In the genomic region with DNA sequence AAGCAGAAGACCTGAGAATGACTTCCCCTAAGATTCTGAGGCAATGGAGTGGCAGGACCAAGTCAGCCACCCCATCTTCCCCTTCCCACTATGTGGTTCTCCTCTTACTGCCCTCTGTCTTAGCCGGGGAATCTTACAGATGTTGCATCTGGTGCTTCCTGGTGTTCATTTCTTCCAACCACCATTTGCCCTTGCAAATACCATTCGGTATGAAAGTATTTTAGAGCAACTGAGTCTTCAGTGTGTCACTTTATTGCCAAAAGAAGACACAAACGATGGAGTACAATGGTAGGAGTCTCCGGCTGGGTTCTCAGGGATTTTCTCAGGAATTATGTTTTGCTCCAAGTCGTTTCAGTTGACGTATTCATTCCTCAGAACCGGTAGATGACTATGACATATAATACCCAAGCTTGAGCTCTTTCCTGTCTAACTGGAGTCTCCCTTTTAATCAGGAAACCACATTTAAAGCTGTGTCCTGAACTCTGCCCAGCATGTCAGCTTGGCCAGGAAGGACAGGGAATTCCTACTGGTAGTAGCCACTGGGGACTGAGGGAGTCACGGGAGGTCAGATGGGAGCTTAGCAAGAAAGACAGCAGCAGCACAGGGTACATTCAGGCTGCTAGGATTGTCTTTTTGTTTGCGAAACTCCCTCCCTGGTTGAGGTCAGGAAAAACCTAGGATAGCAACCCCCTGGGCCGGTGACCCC, we compare ENCODE assay signal across 10 cellular contexts.
DNase-seq lines count a peak whose midpoint lies in the region; ATAC-seq and TF ChIP-seq lines count a peak whose summit lies in the region.
"Had no signal": no experiment of that assay in that cellular context is flagged by ENCODE, and none has a peak within 500 bp of the region (broad histone marks: within the 10 kb centered on the region; RNA-seq: fewer than 3 reads in every experiment).

No MANE protein-coding gene starts in this region.

- H3K9me3 Mint-ChIP-seq in activated naive CD4-positive, alpha-beta T cell treated with anti-CD3 and anti-CD28 coated beads for 36 hours, result no peaks in the 10 kb centered on the region
- H3K9me3 Mint-ChIP-seq: activated naive CD8-positive, alpha-beta T cell treated with anti-CD3 and anti-CD28 coated beads for 36 hours had no signal

- no peaks in the 10 kb centered on the region for H3K36me3 ChIP-seq in stomach smooth muscle (ENCODE audit: control insufficient read depth in 2 of 2, insufficient read depth in 2 of 2, low read length in 2 of 2)
- H3K36me3 ChIP-seq: pancreas had no signal

- H3K9me3 ChIP-seq in stomach smooth muscle (ENCODE audit: control insufficient read depth in 2 of 2, low read length in 2 of 2), result no peaks in the 10 kb centered on the region
- H3K9me3 ChIP-seq: pancreas had no signal

- peaks cover 10% of the 10 kb centered on the region for H3K27me3 Mint-ChIP-seq in activated naive CD4-positive, alpha-beta T cell treated with anti-CD3 and anti-CD28 coated beads for 36 hours (ENCODE audit: low read depth)

- H3K27ac Mint-ChIP-seq in activated naive CD4-positive, alpha-beta T cell treated with anti-CD3 and anti-CD28 coated beads for 36 hours, result no peak overlapping the region
- H3K27ac Mint-ChIP-seq: activated naive CD8-positive, alpha-beta T cell treated with anti-CD3 and anti-CD28 coated beads for 36 hours had no signal

- no peaks in the 10 kb centered on the region for H3K36me3 Mint-ChIP-seq in activated naive CD4-positive, alpha-beta T cell treated with anti-CD3 and anti-CD28 coated beads for 36 hours (ENCODE audit: low read depth)

- intact Hi-C loops in activated naive CD4-positive, alpha-beta T cell treated with anti-CD3 and anti-CD28 coated beads for 36 hours (cut with micrococcal nuclease), result no loop called here
- intact Hi-C loops in left colon (cut with DNase I, micrococcal nuclease), result no loop called here

- TF ChIP-seq CTCF in cardiac fibroblast (IDR thresholded peaks at IDR 0.05; ENCODE audit: low read depth, low read length), result no peak

- peak overlapping the region; percentile 46 for H3K27ac ChIP-seq in stomach smooth muscle (ENCODE audit: low read length)

- no peak for ATAC-seq in left colon

- H3K4me1 ChIP-seq in stomach smooth muscle (ENCODE audit: control insufficient read depth, insufficient read depth, low read length), result peaks cover 39% of the 10 kb centered on the region

- DNase-seq in HK-2 (ENCODE audit: unreplicated experiment) (peak; percentile 59), cardiac fibroblast (ENCODE audit: low read depth in 2 of 2) (peak; percentile 90 to 91), kidney glomerular epithelial cell (lab: John Stamatoyannopoulos, UW) (peak; percentile 51), anterior cingulate cortex (lab: John Stamatoyannopoulos, UW) (no peak), T-helper 9 cell (no peak), left colon (no peak)
- no peak for DNase-seq in activated naive CD4-positive, alpha-beta T cell treated with anti-CD3 and anti-CD28 coated beads for 36 hours
- DNase-seq: activated naive CD8-positive, alpha-beta T cell treated with anti-CD3 and anti-CD28 coated beads for 36 hours; pancreas had no signal

- no peak overlapping the region for H3K4me3 Mint-ChIP-seq in activated naive CD4-positive, alpha-beta T cell treated with anti-CD3 and anti-CD28 coated beads for 36 hours
- H3K4me3 Mint-ChIP-seq: activated naive CD8-positive, alpha-beta T cell treated with anti-CD3 and anti-CD28 coated beads for 36 hours had no signal

- H3K4me3 ChIP-seq in cardiac fibroblast (replicated peaks in 1 of 2; ENCODE audit: low read depth in 2 of 2, low read length in 2 of 2) (no peak overlapping the region), stomach smooth muscle (ENCODE audit: low read length in 2 of 2) (no peak overlapping the region)
- H3K4me3 ChIP-seq: pancreas had no signal

- CTCF ChIA-PET in activated naive CD4-positive, alpha-beta T cell treated with anti-CD3 and anti-CD28 coated beads for 36 hours (lab: Charles Lee), result no interaction called here

- no peak overlapping the region for H3K9ac ChIP-seq in stomach smooth muscle (ENCODE audit: low read length in 2 of 2)

- no peaks in the 10 kb centered on the region for H3K27me3 ChIP-seq in stomach smooth muscle (ENCODE audit: control insufficient read depth in 1 of 2, insufficient read depth in 2 of 2, low read length in 2 of 2)
- H3K27me3 ChIP-seq: pancreas had no signal

- H3K4me1 Mint-ChIP-seq in activated naive CD4-positive, alpha-beta T cell treated with anti-CD3 and anti-CD28 coated beads for 36 hours (ENCODE audit: low read depth), result peaks cover 8% of the 10 kb centered on the region

Comparison
In these comparisons a context has a peak if more than half of its experiments do, and no peak if none do; other contexts are left out.
1. DNase-seq: peak in HK-2 (single experiment), cardiac fibroblast (2 of 2) and kidney glomerular epithelial cell (single experiment); none in activated naive CD4-positive, alpha-beta T cell treated with anti-CD3 and anti-CD28 coated beads for 36 hours (single experiment), anterior cingulate cortex (0 of 58), T-helper 9 cell (single experiment) and left colon (0 of 2).